In genomic region chr6:64014581-64014980, GRCh38 we compare ENCODE assay signal across 28 cellular contexts.
"Had no signal": no experiment of that assay in that cellular context is flagged by ENCODE, and none has a peak within 500 bp of the region (broad histone marks: within the 10 kb centered on the region; RNA-seq: fewer than 3 reads in every experiment).

No MANE protein-coding gene starts in this region.

- H3K9me3 ChIP-seq: gastrocnemius medialis, neutrophil, testis, transverse colon had no signal

- DNase-seq: activated CD4-positive, alpha-beta T cell treated with anti-CD3 and anti-CD28 coated beads, Interleukin-2, amount 50 U/mL, for 1 hour; activated CD8-positive, alpha-beta T cell treated with anti-CD3 and anti-CD28 coated beads for 36 hours; activated gamma-delta T cell treated with Interleukin-2 at 50 U/mL for 16 hours; activated naive CD4-positive, alpha-beta T cell treated with anti-CD3 and anti-CD28 coated beads, Interleukin-2, amount 50 U/mL, for 16 hours; activated T-cell treated with anti-CD3 and anti-CD28 coated beads, Interleukin-2, amount 50 U/mL, for 4 hours; amniotic stem cell; brain microvascular endothelial cell; dorsolateral prefrontal cortex; effector memory CD4-positive, alpha-beta T cell; gastrocnemius medialis; hippocampal formation; left cardiac atrium; left ventricle myocardium superior; nephron progenitor cell; stimulated activated CD4-positive, alpha-beta T cell treated with anti-CD3 and anti-CD28 coated beads, Interleukin-12 subunit alpha, Interleukin-12 subunit beta, amount 100 ng/mL, for 4 hours; stimulated activated CD4-positive, alpha-beta T cell treated with anti-CD3 and anti-CD28 coated beads, Interleukin-4, amount 100 ng/mL, for 1 hour; stimulated activated naive CD8-positive, alpha-beta T cell treated with anti-CD3 and anti-CD28 coated beads, Interleukin-15, Interleukin-2, amounts not matched to agents 100 U/mL and 50 U/mL, for 24 hours; T1000; testis; transverse colon had no signal

- ATAC-seq: activated CD8-positive, alpha-beta T cell treated with anti-CD3 and anti-CD28 coated beads for 36 hours; activated T-cell treated with anti-CD3 and anti-CD28 coated beads, Interleukin-2, amount 50 U/mL, for 4 hours; activated T-helper 17 cell treated with anti-CD3 and anti-CD28 coated beads, Interleukin-2, amount 50 U/mL, for 72 hours; gastrocnemius medialis; left cardiac atrium; left ventricle myocardium superior; sciatic nerve; stimulated activated naive CD8-positive, alpha-beta T cell treated with anti-CD3 and anti-CD28 coated beads, Interleukin-15, Interleukin-2, amounts not matched to agents 100 U/mL and 50 U/mL, for 24 hours; WTC11 had no signal

- H3K4me1 ChIP-seq: gastrocnemius medialis, testis had no signal

- H3K27ac ChIP-seq: brain microvascular endothelial cell, coronary artery, dorsolateral prefrontal cortex, gastrocnemius medialis, neutrophil, skin epidermis, testis, transverse colon had no signal

- H3K27me3 ChIP-seq: brain microvascular endothelial cell, dorsolateral prefrontal cortex, gastrocnemius medialis, neutrophil, testis, transverse colon had no signal

- H3K4me3 ChIP-seq: coronary artery, dorsolateral prefrontal cortex, gastrocnemius medialis, skin epidermis, testis, transverse colon had no signal

- H3K36me3 ChIP-seq: brain microvascular endothelial cell, gastrocnemius medialis, neutrophil, transverse colon had no signal

- FAIRE-seq: astrocyte, keratinocyte had no signal
